In genomic region chr12:117836999-117837736, GRCh38 we compare ENCODE assay signal across 8 cellular contexts.
A peak's percentile ranks its signal among the peaks of the same experiment; 100 is the strongest.
DNase-seq lines count a peak whose midpoint lies in the region; ATAC-seq and TF ChIP-seq lines count a peak whose summit lies in the region.

No MANE protein-coding gene starts in this region.

- no peaks in the 10 kb centered on the region for H3K4me1 ChIP-seq in liver (ENCODE audit: control insufficient read depth in 4 of 4, insufficient read depth in 4 of 4, low read length in 3 of 4)

- 13% methylated on average over 22 of the region's 22 CpGs for WGBS in liver

- peaks cover 0 to 7% (median 0%) of the 10 kb centered on the region in 4 donors for H3K27me3 ChIP-seq in liver (ENCODE audit: control insufficient read depth in 4 of 4, insufficient read depth in 4 of 4, low read length in 3 of 4)

- TF ChIP-seq RAD21 in liver (IDR thresholded peaks at IDR 0.05), result peak; percentile 91 to 93

- no peaks in the 10 kb centered on the region for H3K9me3 ChIP-seq in liver (ENCODE audit: control insufficient read depth in 4 of 4, low read length in 3 of 4)

- DNase-seq in DMS153 treated with DMSO at 0.1 percent for 48 hours (lab: John Stamatoyannopoulos, UW; ENCODE audit: unreplicated experiment) (peak; percentile 16), HEK293T (ENCODE audit: extremely low spot score) (peak; percentile 78), NCI-H2227 (lab: John Stamatoyannopoulos, UW; ENCODE audit: unreplicated experiment) (peak; percentile 89), coronary artery (ENCODE audit: low spot score) (no peak)
- DNase-seq in activated CD4-positive, alpha-beta T cell treated with anti-CD3 and anti-CD28 coated beads, Interleukin-2, amount 50 U/mL, for 1 hour, result peak; percentile 70
- peak; percentile 61 to 83 for DNase-seq in stimulated activated CD4-positive, alpha-beta T cell treated with anti-CD3 and anti-CD28 coated beads, Interleukin-4, amount 100 ng/mL, for 48 hours (ENCODE audit: low read depth in 2 of 2)

- no peak overlapping the region for H3K9ac ChIP-seq in liver (ENCODE audit: low read depth in 1 of 2, low read length in 2 of 2)

- H3K36me3 ChIP-seq in liver (ENCODE audit: control insufficient read depth in 4 of 4, insufficient read depth in 3 of 4, low read depth in 1 of 4, low read length in 3 of 4), result no peaks in the 10 kb centered on the region

- H3K4me3 ChIP-seq in coronary artery (no peak overlapping the region), liver (ENCODE audit: low read depth in 1 of 3, low read length in 3 of 3) (no peak overlapping the region)

- POLR2A ChIA-PET in HEK293T (lab: Yijun Ruan, JAX), result no interaction called here

- CTCF ChIA-PET in HEK293T (lab: Yijun Ruan, JAX), result interaction anchor here (0.6 to 2.5 kb wide), 15 partner anchors 11 to 631 kb away, joined by 3 to 17 read pairs (median 4); no protein-coding TSS in a partner anchor

- TF ChIP-seq CTCF in coronary artery (IDR thresholded peaks at IDR 0.05) (peak; percentile 90), liver (IDR thresholded peaks at IDR 0.05; ENCODE audit: low read depth, low read length, missing input control) (peak; percentile 95)

- no peak for ATAC-seq in GM18520 (IDR thresholded peaks at IDR 0.05; ENCODE audit: unreplicated experiment)

- H3K27ac ChIP-seq in coronary artery (no peak overlapping the region), liver (ENCODE audit: low read depth in 1 of 2, low read length in 2 of 2) (no peak overlapping the region)

TF ChIP-seq in HEK293T, 16 proteins besides CTCF, POLR2A, EP300 and RAD21:
- TF ChIP-seq FOXA1 (IDR thresholded peaks at IDR 0.05) (no peak), FOXK2 (IDR thresholded peaks at IDR 0.05) (no peak), ARNT (IDR thresholded peaks at IDR 0.05) (no peak), BHLHE40 (IDR thresholded peaks at IDR 0.05; ENCODE audit: borderline replicate concordance) (no peak), SUZ12 (IDR thresholded peaks at IDR 0.05) (no peak), LEF1 (IDR thresholded peaks at IDR 0.05; ENCODE audit: borderline replicate concordance) (no peak), TARDBP (IDR thresholded peaks at IDR 0.05) (no peak), HDGF (IDR thresholded peaks at IDR 0.05; ENCODE audit: borderline replicate concordance) (no peak), NFRKB (IDR thresholded peaks at IDR 0.05) (no peak), ZNF384 (IDR thresholded peaks at IDR 0.05) (no peak), SP1 (IDR thresholded peaks at IDR 0.05) (no peak), CTBP1 (IDR thresholded peaks at IDR 0.05; ENCODE audit: borderline replicate concordance) (no peak), FOXM1 (IDR thresholded peaks at IDR 0.05; ENCODE audit: borderline replicate concordance) (no peak), L3MBTL2 (conservative IDR thresholded peaks at IDR 0.05) (no peak)
- TF ChIP-seq, protein P1, sequence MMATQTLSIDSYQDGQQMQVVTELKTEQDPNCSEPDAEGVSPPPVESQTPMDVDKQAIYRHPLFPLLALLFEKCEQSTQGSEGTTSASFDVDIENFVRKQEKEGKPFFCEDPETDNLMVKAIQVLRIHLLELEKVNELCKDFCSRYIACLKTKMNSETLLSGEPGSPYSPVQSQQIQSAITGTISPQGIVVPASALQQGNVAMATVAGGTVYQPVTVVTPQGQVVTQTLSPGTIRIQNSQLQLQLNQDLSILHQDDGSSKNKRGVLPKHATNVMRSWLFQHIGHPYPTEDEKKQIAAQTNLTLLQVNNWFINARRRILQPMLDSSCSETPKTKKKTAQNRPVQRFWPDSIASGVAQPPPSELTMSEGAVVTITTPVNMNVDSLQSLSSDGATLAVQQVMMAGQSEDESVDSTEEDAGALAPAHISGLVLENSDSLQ (IDR thresholded peaks at IDR 0.05), result no peak
TF ChIP-seq in HEK293T: peak in this region for 0.

TF ChIP-seq in liver, 16 proteins besides CTCF, POLR2A, EP300 and RAD21:
- TF ChIP-seq FOXA2 (IDR thresholded peaks at IDR 0.05), result no peak
